ENCODE assay signal across 17 cellular contexts in the genomic region with DNA sequence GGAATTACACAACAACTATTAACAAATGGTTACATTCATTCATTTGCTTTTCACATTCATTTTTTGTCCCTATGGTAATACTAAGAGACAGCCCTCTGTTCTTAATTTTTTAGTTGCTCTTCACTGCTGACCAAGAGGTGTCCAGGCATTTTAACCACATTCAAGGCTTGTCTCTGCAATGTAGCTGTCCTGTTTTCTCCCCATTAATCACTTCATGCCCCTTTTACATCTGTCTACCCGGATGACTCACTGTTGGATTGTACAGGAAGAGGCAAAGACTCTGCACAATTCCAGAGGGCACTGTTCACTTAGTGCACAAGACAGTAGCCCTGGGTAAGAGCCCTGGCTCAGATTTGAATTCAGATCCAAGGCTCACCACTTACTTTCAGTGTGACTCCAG.
DNase-seq lines count a peak whose midpoint lies in the region; ATAC-seq and TF ChIP-seq lines count a peak whose summit lies in the region.
"Had no signal": no experiment of that assay in that cellular context is flagged by ENCODE, and none has a peak within 500 bp of the region (broad histone marks: within the 10 kb centered on the region; RNA-seq: fewer than 3 reads in every experiment).

No MANE protein-coding gene starts in this region.

- POLR2A ChIA-PET in AG04449 (lab: Yijun Ruan, JAX) (interaction anchor here (3.0 kb wide), 1 partner anchor 11 kb away, joined by 13 read pairs; no protein-coding TSS in a partner anchor), HEK293T (lab: Yijun Ruan, JAX) (no interaction called here)

- DNase-seq in AG04449 (ENCODE audit: low read depth, low spot score) (no peak), HEK293T (ENCODE audit: extremely low spot score) (no peak), astrocyte of the spinal cord (ENCODE audit: low read depth, low spot score) (peak; percentile 59), islet precursor cell (peak; percentile 73), NCI-H526 (lab: John Stamatoyannopoulos, UW) (no peak), NCI-H1417 treated with DMSO at 0.1 percent for 48 hours (lab: John Stamatoyannopoulos, UW) (no peak)
- DNase-seq: activated T-cell treated with anti-CD3 and anti-CD28 coated beads, Interleukin-2, amount 50 U/mL, for 1 hour; CD8-positive, alpha-beta T cell; glutamatergic neuron; MV-4-11; NCI-H524; psoas muscle had no signal

- TF ChIP-seq CTCF in AG04449 (IDR thresholded peaks at IDR 0.05; ENCODE audit: insufficient read depth, low read length, missing control alignments) (peak; percentile 3), astrocyte of the spinal cord (IDR thresholded peaks at IDR 0.05; ENCODE audit: low read depth, low read length) (no peak)

- CTCF ChIA-PET in AG04449 (lab: Yijun Ruan, JAX) (interaction anchor here (1.3 kb wide), 1 partner anchor 125 kb away, joined by 3 read pairs; no protein-coding TSS in a partner anchor), HEK293T (lab: Yijun Ruan, JAX) (no interaction called here)

- ATAC-seq in HG02970 (IDR thresholded peaks at IDR 0.05; ENCODE audit: low FRiP score, unreplicated experiment) (no peak), HG03196 (IDR thresholded peaks at IDR 0.05; ENCODE audit: unreplicated experiment) (no peak)
- ATAC-seq: activated CD4-positive, CD25-positive, alpha-beta regulatory T cell treated with anti-CD3 and anti-CD28 coated beads, Interleukin-2, amount 50 U/mL, for 24 hours; CD8-positive, alpha-beta T cell had no signal

- no peak overlapping the region for H3K4me3 ChIP-seq in AG04449 (ENCODE audit: low read depth, low read length)
- H3K4me3 ChIP-seq in astrocyte of the spinal cord (ENCODE audit: low read depth, low read length) = no peak overlapping the region
- H3K4me3 ChIP-seq: cardiac muscle cell, lung, psoas muscle had no signal

- in situ Hi-C loops in astrocyte of the spinal cord (cut with HindIII; ENCODE audit: low sequenced_read_pairs) = no loop called here

TF ChIP-seq in HEK293T, 16 proteins besides CTCF, POLR2A, EP300 and RAD21:
- no peak for TF ChIP-seq BHLHE40 (IDR thresholded peaks at IDR 0.05; ENCODE audit: borderline replicate concordance)
- peak; percentile 59 for TF ChIP-seq PKNOX1 (IDR thresholded peaks at IDR 0.05)

Comparison
In these comparisons a context has a peak if more than half of its experiments do, and no peak if none do; other contexts are left out.
1. DNase-seq: peak in astrocyte of the spinal cord (single experiment) and islet precursor cell (single experiment); none in AG04449 (single experiment), HEK293T (single experiment), NCI-H526 (0 of 2) and NCI-H1417 treated with DMSO at 0.1 percent for 48 hours (single experiment).